ENCODE assay signal across 24 cellular contexts in the genomic region with DNA sequence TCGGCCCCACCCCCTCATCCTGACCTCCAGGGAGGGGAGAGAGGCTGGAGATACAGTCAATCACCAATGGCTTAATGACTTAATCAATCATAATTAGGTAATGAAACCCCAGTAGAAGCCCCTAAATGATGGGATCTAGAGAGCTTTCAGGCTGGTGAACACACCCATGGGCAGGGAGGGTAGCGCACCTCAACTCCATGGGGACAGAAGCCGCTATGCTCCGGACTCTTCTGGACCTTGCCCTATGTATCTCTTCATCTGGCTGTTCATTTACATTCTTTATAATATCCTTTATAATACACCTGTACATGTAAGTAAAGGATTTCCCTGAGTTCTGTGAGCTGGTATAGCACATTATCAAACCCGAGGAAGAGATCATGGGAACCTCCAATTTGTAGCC.
"Had no signal": no experiment of that assay in that cellular context is flagged by ENCODE, and none has a peak within 500 bp of the region (broad histone marks: within the 10 kb centered on the region; RNA-seq: fewer than 3 reads in every experiment).

No MANE protein-coding gene starts in this region.

- H3K4me1 Mint-ChIP-seq: central memory CD8-positive, alpha-beta T cell; immature natural killer cell; naive thymus-derived CD8-positive, alpha-beta T cell; stimulated activated naive CD8-positive, alpha-beta T cell treated with anti-CD3 and anti-CD28 coated beads, Interleukin-15, amount 100 ng/mL, for 72 hours had no signal

- ATAC-seq: effector memory CD8-positive, alpha-beta T cell; naive thymus-derived CD8-positive, alpha-beta T cell; psoas muscle; right cardiac atrium; stimulated activated naive CD8-positive, alpha-beta T cell treated with anti-CD3 and anti-CD28 coated beads, Interleukin-15, amount 100 ng/mL, for 72 hours had no signal

- H3K4me1 ChIP-seq: psoas muscle, suprapubic skin had no signal

- H3K27ac Mint-ChIP-seq: effector memory CD8-positive, alpha-beta T cell; immature natural killer cell; mesothelial cell of epicardium; naive thymus-derived CD8-positive, alpha-beta T cell; nephron progenitor cell had no signal

- H3K4me3 ChIP-seq: coronary artery, psoas muscle, skin epidermis, suprapubic skin had no signal

- DNase-seq: dermis blood vessel endothelial cell; effector memory CD8-positive, alpha-beta T cell; hypothalamus; immature natural killer cell; islet precursor cell; kidney glomerular epithelial cell; naive thymus-derived CD8-positive, alpha-beta T cell; nephron progenitor cell; nucleus accumbens; psoas muscle; right cardiac atrium; stimulated activated CD4-positive, alpha-beta T cell treated with anti-CD3 and anti-CD28 coated beads, Interleukin-12 subunit alpha, Interleukin-12 subunit beta, amount 100 ng/mL, for 4 hours; stimulated activated CD4-positive, alpha-beta T cell treated with anti-CD3 and anti-CD28 coated beads, Interleukin-1b, Interleukin-23, amount 100 ng/mL, for 48 hours; stimulated activated CD4-positive, alpha-beta T cell treated with anti-CD3 and anti-CD28 coated beads, Interleukin-4, amount 100 ng/mL, for 1 hour; stimulated activated CD8-positive, alpha-beta memory T cell treated with anti-CD3 and anti-CD28 coated beads, Interleukin-4, amount 100 ng/mL, for 48 hours; stimulated activated naive CD4-positive, alpha-beta T cell; stimulated activated naive CD8-positive, alpha-beta T cell treated with anti-CD3 and anti-CD28 coated beads, Interleukin-15, amount 100 ng/mL, for 72 hours; trophoblast cell had no signal

- H3K9me3 ChIP-seq: psoas muscle, suprapubic skin had no signal

- H3K27me3 ChIP-seq: suprapubic skin had no signal

- FAIRE-seq: frontal cortex had no signal

- H3K36me3 Mint-ChIP-seq: naive thymus-derived CD8-positive, alpha-beta T cell had no signal

- H3K9me3 Mint-ChIP-seq: central memory CD8-positive, alpha-beta T cell; effector memory CD8-positive, alpha-beta T cell; immature natural killer cell; mesothelial cell of epicardium; naive thymus-derived CD8-positive, alpha-beta T cell; nephron progenitor cell; stimulated activated naive CD8-positive, alpha-beta T cell treated with anti-CD3 and anti-CD28 coated beads, Interleukin-15, amount 100 ng/mL, for 72 hours had no signal

- H3K36me3 ChIP-seq: suprapubic skin had no signal

- H3K27ac ChIP-seq: coronary artery, psoas muscle, skin epidermis, suprapubic skin had no signal

- H3K4me3 Mint-ChIP-seq: central memory CD8-positive, alpha-beta T cell; effector memory CD8-positive, alpha-beta T cell; immature natural killer cell; mesothelial cell of epicardium; naive thymus-derived CD8-positive, alpha-beta T cell; nephron progenitor cell; stimulated activated naive CD8-positive, alpha-beta T cell treated with anti-CD3 and anti-CD28 coated beads, Interleukin-15, amount 100 ng/mL, for 72 hours had no signal
